8 cellular contexts compared by ENCODE assay signal in genomic region chr1:23557471-23558124, GRCh38. TPM values are rescaled to one million over a fixed set of nuclear protein-coding genes. Genes with fewer than 3 reads are reported as not detected.
DNase-seq lines count a peak whose midpoint lies in the region; ATAC-seq and TF ChIP-seq lines count a peak whose summit lies in the region.

No MANE protein-coding gene starts in this region.

- H3K4me3 Mint-ChIP-seq in activated naive CD4-positive, alpha-beta T cell treated with anti-CD3 and anti-CD28 coated beads, Interleukin-2, amount 50 U/mL, for 24 hours, result peak overlapping the region; percentile 92

- intact Hi-C loops in lower leg skin (cut with DNase I; ENCODE audit: low total_unique reads) (loop anchor here (5.0 kb wide), 1 partner anchor 35 kb away; no protein-coding TSS in a partner anchor), transverse colon (cut with DNase I; ENCODE audit: low total_unique reads) (no loop called here)

- H3K27me3 ChIP-seq in transverse colon, result no peaks in the 10 kb centered on the region

- no peak for ATAC-seq in GM21786 (IDR thresholded peaks at IDR 0.05; ENCODE audit: unreplicated experiment)

- DNase-seq in activated naive CD4-positive, alpha-beta T cell treated with anti-CD3 and anti-CD28 coated beads, Interleukin-2, amount 50 U/mL, for 16 hours, result no peak
- no peak for DNase-seq in astrocyte of the cerebellum (ENCODE audit: low read depth)
- no peak for DNase-seq in lower leg skin (ENCODE audit: low spot score in 2 of 2)
- no peak for DNase-seq in transverse colon
- DNase-seq in NCI-H1436 (lab: John Stamatoyannopoulos, UW), result no peak
- no peak for DNase-seq in HuH-7.5 (ENCODE audit: low spot score)

- H3K27ac Mint-ChIP-seq in activated naive CD4-positive, alpha-beta T cell treated with anti-CD3 and anti-CD28 coated beads, Interleukin-2, amount 50 U/mL, for 24 hours, result peak overlapping the region; percentile 78

- TF ChIP-seq CTCF in astrocyte of the cerebellum (IDR thresholded peaks at IDR 0.05; ENCODE audit: low read depth, low read length, missing control alignments) (no peak), lower leg skin (IDR thresholded peaks at IDR 0.05) (no peak), transverse colon (IDR thresholded peaks at IDR 0.05) (no peak)

- no peak for TF ChIP-seq EP300 in transverse colon (IDR thresholded peaks at IDR 0.05; ENCODE audit: low read depth)

- no peaks in the 10 kb centered on the region for H3K9me3 ChIP-seq in transverse colon

- H3K27ac ChIP-seq in transverse colon, result peak overlapping the region; percentile 96 to 98 (median 96)

- no peaks in the 10 kb centered on the region for H3K27me3 Mint-ChIP-seq in activated naive CD4-positive, alpha-beta T cell treated with anti-CD3 and anti-CD28 coated beads, Interleukin-2, amount 50 U/mL, for 24 hours

- H3K4me1 ChIP-seq in transverse colon, result peaks cover 28 to 81% (median 71%) of the 10 kb centered on the region in 4 donors

- no peaks in the 10 kb centered on the region for H3K9me3 Mint-ChIP-seq in activated naive CD4-positive, alpha-beta T cell treated with anti-CD3 and anti-CD28 coated beads, Interleukin-2, amount 50 U/mL, for 24 hours

- in situ Hi-C loops in astrocyte of the cerebellum (cut with HindIII; ENCODE audit: low sequenced_read_pairs), result no loop called here
- in situ Hi-C loops in transverse colon (cut with MboI; ENCODE audit: low pct_ligation_motif_present in 1 of 4, low pct_unique_long_range_greater_than_20kb in 1 of 4, low sequenced_read_pairs in 3 of 4), result no loop called here

- TF ChIP-seq POLR2A in lower leg skin (IDR thresholded peaks at IDR 0.05), result no peak
- no peak for TF ChIP-seq POLR2A in transverse colon (IDR thresholded peaks at IDR 0.05)

- no peaks in the 10 kb centered on the region for H3K36me3 ChIP-seq in transverse colon

- peaks cover 73% of the 10 kb centered on the region for H3K4me1 Mint-ChIP-seq in activated naive CD4-positive, alpha-beta T cell treated with anti-CD3 and anti-CD28 coated beads, Interleukin-2, amount 50 U/mL, for 24 hours

- peak overlapping the region; percentile 98 for H3K4me3 ChIP-seq in astrocyte of the cerebellum (ENCODE audit: low read depth, low read length)
- H3K4me3 ChIP-seq in lower leg skin (ENCODE audit: low read depth, poor library complexity, severe bottlenecking), result peak overlapping the region; percentile 77
- H3K4me3 ChIP-seq in transverse colon, result peak overlapping the region; percentile 43 to 83 (median 74)

- H3K36me3 Mint-ChIP-seq in activated naive CD4-positive, alpha-beta T cell treated with anti-CD3 and anti-CD28 coated beads, Interleukin-2, amount 50 U/mL, for 24 hours, result no peaks in the 10 kb centered on the region

- WGBS in lower leg skin, 2 donors, result 32 to 45% methylated on average over 8 of the region's 8 CpGs
- WGBS in transverse colon (ENCODE audit: low coverage in 1 of 2), 2 donors, result 18 to 36% methylated on average over 5 to 8 of the region's 8 CpGs

RNA-seq across cellular contexts. Expression of gene ID3, which starts 1.7 kb away (rescaled TPM):
- total RNA-seq in lower leg skin (100 to 1,000 TPM in 3 of 4 donors, 10 to 100 TPM in 1; 81.2 to 209 (median 122) TPM), transverse colon (100 to 1,000 TPM; 174 to 363 (median 253) TPM)

RNA-seq across cellular contexts. Expression of gene E2F2, which starts 26.6 kb away (rescaled TPM):
- total RNA-seq in lower leg skin, result 10 to 100 TPM in 2 of 4 donors, 1 to 10 TPM in 2; 6.0 to 12.1 (median 9.0) TPM
- total RNA-seq in transverse colon, result 10 to 100 TPM in 2 of 4 donors, 1 to 10 TPM in 2; 6.7 to 11.6 (median 8.9) TPM
